Comparison of ENCODE assay signal across 9 cellular contexts in genomic region chr11:62669420-62670161, GRCh38. TPM values are rescaled to one million over a fixed set of nuclear protein-coding genes. Genes with fewer than 3 reads are reported as not detected.
DNase-seq lines count a peak whose midpoint lies in the region; ATAC-seq and TF ChIP-seq lines count a peak whose summit lies in the region.
"Had no signal": no experiment of that assay in that cellular context is flagged by ENCODE, and none has a peak within 500 bp of the region (broad histone marks: within the 10 kb centered on the region; RNA-seq: fewer than 3 reads in every experiment).

No MANE protein-coding gene starts in this region.

- no peaks in the 10 kb centered on the region for H3K9me3 Mint-ChIP-seq in neural progenitor cell

- peaks cover 7% of the 10 kb centered on the region for H3K36me3 Mint-ChIP-seq in neural progenitor cell

- no peak overlapping the region for H3K9ac ChIP-seq in neural progenitor cell

- peak overlapping the region; percentile 35 for H3K27ac Mint-ChIP-seq in neural progenitor cell

- peaks cover 37% of the 10 kb centered on the region for H3K4me1 Mint-ChIP-seq in neural progenitor cell

- 37 to 58% (median 48%) methylated on average over 3 to 4 of the region's 4 CpGs for WGBS in adrenal gland, 4 donors

- TF ChIP-seq CTCF in NB4 (IDR thresholded peaks at IDR 0.05; ENCODE audit: low read depth, low read length) (no peak), adrenal gland (IDR thresholded peaks at IDR 0.05) (no peak), neural progenitor cell (IDR thresholded peaks at IDR 0.05) (no peak)

- no peak overlapping the region for H3K4me2 ChIP-seq in neural progenitor cell

- peak overlapping the region; percentile 100 for H3K4me3 Mint-ChIP-seq in neural progenitor cell

- H2AFZ ChIP-seq in neural progenitor cell (replicated peaks): no peak overlapping the region

- peaks cover 58% of the 10 kb centered on the region for H3K79me2 ChIP-seq in neural progenitor cell (ENCODE audit: low read depth)

- H3K9me3 ChIP-seq in adrenal gland (replicated peaks in 1 of 3) (no peaks in the 10 kb centered on the region), neural progenitor cell (ENCODE audit: low read depth) (no peaks in the 10 kb centered on the region)

- no peaks in the 10 kb centered on the region for H3K36me3 ChIP-seq in adrenal gland (replicated peaks in 1 of 2)
- no peaks in the 10 kb centered on the region for H3K36me3 ChIP-seq in neural progenitor cell

- DNase-seq in NCI-H2171 treated with DMSO at 0.1 percent for 48 hours (lab: John Stamatoyannopoulos, UW): peak; percentile 22
- DNase-seq in NCI-H2171 (lab: John Stamatoyannopoulos, UW): no peak
- DNase-seq in NB4 (ENCODE audit: low read depth): peak; percentile 33
- DNase-seq in adrenal gland: peak; percentile 81 to 94 (median 90)
- DNase-seq in neural progenitor cell (ENCODE audit: low spot score): peak; percentile 34
- DNase-seq in NCI-H2029 treated with DMSO at 0.1 percent for 48 hours (lab: John Stamatoyannopoulos, UW): no peak
- DNase-seq: activated CD4-positive, CD25-positive, alpha-beta regulatory T cell had no signal

- no peaks in the 10 kb centered on the region for H3K27me3 ChIP-seq in adrenal gland
- H3K27me3 ChIP-seq in neural progenitor cell: no peaks in the 10 kb centered on the region

- H3K27ac ChIP-seq in adrenal gland (peak overlapping the region in 3 of 5 donors; percentile 41 to 92 (median 72)), neural progenitor cell (peak overlapping the region; percentile 66)

- peaks cover 17% of the 10 kb centered on the region for H4K20me1 ChIP-seq in neural progenitor cell (ENCODE audit: low read depth)

- H3K4me1 ChIP-seq in adrenal gland (replicated peaks in 1 of 2) (peaks cover 29 to 57% of the 10 kb centered on the region in 2 donors), neural progenitor cell (peaks cover 14% of the 10 kb centered on the region)

- intact Hi-C loops in adrenal gland (cut with DNase I): no loop called here

- peaks cover 5% of the 10 kb centered on the region for H3K27me3 Mint-ChIP-seq in neural progenitor cell (ENCODE audit: insufficient read depth, low read depth)

- ATAC-seq in HG02885 (IDR thresholded peaks at IDR 0.05; ENCODE audit: poor library complexity, unreplicated experiment) (no peak), HG03139 (IDR thresholded peaks at IDR 0.05; ENCODE audit: unreplicated experiment) (no peak)

- peaks cover 81% of the 10 kb centered on the region for H3F3A ChIP-seq in neural progenitor cell (ENCODE audit: low read depth)

- TF ChIP-seq POLR2A in NB4 (IDR thresholded peaks at IDR 0.05; ENCODE audit: extremely low read depth, insufficient read length): no peak
- TF ChIP-seq POLR2A in adrenal gland (IDR thresholded peaks at IDR 0.05): peak in 1 of 2 donors; percentile 51

- H3K4me3 ChIP-seq in NB4 (ENCODE audit: low read depth, low read length): peak overlapping the region; percentile 86
- no peak overlapping the region for H3K4me3 ChIP-seq in adrenal gland
- no peak overlapping the region for H3K4me3 ChIP-seq in neural progenitor cell

RNA-seq across cellular contexts. Expression of gene UQCC3, which starts 1.9 kb away (rescaled TPM):
- 10 to 100 TPM; 10.2 to 21.3 (median 14.3) TPM for total RNA-seq in adrenal gland
- 10 to 100 TPM in 2 of 3 donors, 1 to 10 TPM in 1; 2.2 to 25.7 (median 25.7) TPM for polyA plus RNA-seq in adrenal gland
- total RNA-seq in neural progenitor cell (ENCODE audit: low replicate concordance): 5.7 and 11.7 TPM in 2 replicates

RNA-seq across cellular contexts. Expression of gene LBHD1, which starts 2.5 kb away (rescaled TPM):
- total RNA-seq in adrenal gland (10 to 100 TPM in 2 of 8 donors, 1 to 10 TPM in 6; 1.1 to 22.0 (median 8.3) TPM), neural progenitor cell (ENCODE audit: low replicate concordance) (3.4 and 4.0 TPM in 2 replicates)
- 10 to 100 TPM; 16.5 to 30.4 (median 17.5) TPM for polyA plus RNA-seq in adrenal gland

RNA-seq across cellular contexts. Expression of gene CSKMT, which starts 4.5 kb away (rescaled TPM):
- 10 to 100 TPM in 2 of 8 donors, 1 to 10 TPM in 5, not detected in 1; 2.8 to 15.0 (median 7.9) TPM for total RNA-seq in adrenal gland
- polyA plus RNA-seq in adrenal gland: 10 to 100 TPM in 2 of 3 donors, 1 to 10 TPM in 1; 1.9 to 37.2 (median 20.6) TPM
- 4.3 and 6.7 TPM in 2 replicates for total RNA-seq in neural progenitor cell (ENCODE audit: low replicate concordance)

RNA-seq across cellular contexts. Expression of gene C11orf98, which starts 4.6 kb away (rescaled TPM):
- total RNA-seq in adrenal gland (10 to 100 TPM; 42.8 to 70.7 (median 49.7) TPM), neural progenitor cell (ENCODE audit: low replicate concordance) (51.5 and 73.3 TPM in 2 replicates)
- polyA plus RNA-seq in adrenal gland: 100 to 1,000 TPM in 2 of 3 donors, 10 to 100 TPM in 1; 95.8 to 142 (median 104) TPM

RNA-seq across cellular contexts. Expression of gene UBXN1, which starts 9.3 kb away (rescaled TPM):
- total RNA-seq in adrenal gland: 100 to 1,000 TPM in 6 of 8 donors, 10 to 100 TPM in 2; 81.3 to 308 (median 153) TPM
- polyA plus RNA-seq in adrenal gland: 100 to 1,000 TPM; 114 to 225 (median 177) TPM
- 60.7 and 129 TPM in 2 replicates for total RNA-seq in neural progenitor cell (ENCODE audit: low replicate concordance)

Comparison
In these comparisons a context has a peak if more than half of its experiments do, and no peak if none do; other contexts are left out.
1. DNase-seq: peak in NCI-H2171 treated with DMSO at 0.1 percent for 48 hours (single experiment), NB4 (single experiment), adrenal gland (7 of 7) and neural progenitor cell (single experiment); none in NCI-H2171 (single experiment) and NCI-H2029 treated with DMSO at 0.1 percent for 48 hours (single experiment).